In genomic region chr1:81217058-81217457, GRCh38 we compare ENCODE assay signal across 1 cellular context.
A peak's percentile ranks its signal among the peaks of the same experiment; 100 is the strongest.
TF ChIP-seq lines count a peak whose summit lies in the region.

No MANE protein-coding gene starts in this region.

TF ChIP-seq in SK-N-SH treated with all-trans-retinoic acid at 6 μM for 48 hours, 23 proteins besides CTCF, POLR2A, EP300 and RAD21 (continued from another document):
- TF ChIP-seq, protein P1, sequence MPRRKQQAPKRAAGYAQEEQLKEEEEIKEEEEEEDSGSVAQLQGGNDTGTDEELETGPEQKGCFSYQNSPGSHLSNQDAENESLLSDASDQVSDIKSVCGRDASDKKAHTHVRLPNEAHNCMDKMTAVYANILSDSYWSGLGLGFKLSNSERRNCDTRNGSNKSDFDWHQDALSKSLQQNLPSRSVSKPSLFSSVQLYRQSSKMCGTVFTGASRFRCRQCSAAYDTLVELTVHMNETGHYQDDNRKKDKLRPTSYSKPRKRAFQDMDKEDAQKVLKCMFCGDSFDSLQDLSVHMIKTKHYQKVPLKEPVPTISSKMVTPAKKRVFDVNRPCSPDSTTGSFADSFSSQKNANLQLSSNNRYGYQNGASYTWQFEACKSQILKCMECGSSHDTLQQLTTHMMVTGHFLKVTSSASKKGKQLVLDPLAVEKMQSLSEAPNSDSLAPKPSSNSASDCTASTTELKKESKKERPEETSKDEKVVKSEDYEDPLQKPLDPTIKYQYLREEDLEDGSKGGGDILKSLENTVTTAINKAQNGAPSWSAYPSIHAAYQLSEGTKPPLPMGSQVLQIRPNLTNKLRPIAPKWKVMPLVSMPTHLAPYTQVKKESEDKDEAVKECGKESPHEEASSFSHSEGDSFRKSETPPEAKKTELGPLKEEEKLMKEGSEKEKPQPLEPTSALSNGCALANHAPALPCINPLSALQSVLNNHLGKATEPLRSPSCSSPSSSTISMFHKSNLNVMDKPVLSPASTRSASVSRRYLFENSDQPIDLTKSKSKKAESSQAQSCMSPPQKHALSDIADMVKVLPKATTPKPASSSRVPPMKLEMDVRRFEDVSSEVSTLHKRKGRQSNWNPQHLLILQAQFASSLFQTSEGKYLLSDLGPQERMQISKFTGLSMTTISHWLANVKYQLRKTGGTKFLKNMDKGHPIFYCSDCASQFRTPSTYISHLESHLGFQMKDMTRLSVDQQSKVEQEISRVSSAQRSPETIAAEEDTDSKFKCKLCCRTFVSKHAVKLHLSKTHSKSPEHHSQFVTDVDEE (CRISPR knock-in tag; IDR thresholded peaks at IDR 0.05), result peak; percentile 14; the same call in 1 of the 2 replicates
- TF ChIP-seq POU6F1 (CRISPR knock-in tag; IDR thresholded peaks at IDR 0.05; ENCODE audit: borderline replicate concordance, low read depth) (no peak), OSR1 (CRISPR knock-in tag; IDR thresholded peaks at IDR 0.05) (no peak), ARNTL (CRISPR knock-in tag; IDR thresholded peaks at IDR 0.05; ENCODE audit: borderline replicate concordance, low read depth) (no peak)
- TF ChIP-seq, protein P2, sequence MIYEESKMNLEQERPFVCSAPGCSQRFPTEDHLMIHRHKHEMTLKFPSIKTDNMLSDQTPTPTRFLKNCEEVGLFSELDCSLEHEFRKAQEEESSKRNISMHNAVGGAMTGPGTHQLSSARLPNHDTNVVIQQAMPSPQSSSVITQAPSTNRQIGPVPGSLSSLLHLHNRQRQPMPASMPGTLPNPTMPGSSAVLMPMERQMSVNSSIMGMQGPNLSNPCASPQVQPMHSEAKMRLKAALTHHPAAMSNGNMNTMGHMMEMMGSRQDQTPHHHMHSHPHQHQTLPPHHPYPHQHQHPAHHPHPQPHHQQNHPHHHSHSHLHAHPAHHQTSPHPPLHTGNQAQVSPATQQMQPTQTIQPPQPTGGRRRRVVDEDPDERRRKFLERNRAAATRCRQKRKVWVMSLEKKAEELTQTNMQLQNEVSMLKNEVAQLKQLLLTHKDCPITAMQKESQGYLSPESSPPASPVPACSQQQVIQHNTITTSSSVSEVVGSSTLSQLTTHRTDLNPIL (CRISPR knock-in tag; IDR thresholded peaks at IDR 0.05; ENCODE audit: low read depth), result no peak
